ENCODE assay signal across 24 cellular contexts in the genomic region with DNA sequence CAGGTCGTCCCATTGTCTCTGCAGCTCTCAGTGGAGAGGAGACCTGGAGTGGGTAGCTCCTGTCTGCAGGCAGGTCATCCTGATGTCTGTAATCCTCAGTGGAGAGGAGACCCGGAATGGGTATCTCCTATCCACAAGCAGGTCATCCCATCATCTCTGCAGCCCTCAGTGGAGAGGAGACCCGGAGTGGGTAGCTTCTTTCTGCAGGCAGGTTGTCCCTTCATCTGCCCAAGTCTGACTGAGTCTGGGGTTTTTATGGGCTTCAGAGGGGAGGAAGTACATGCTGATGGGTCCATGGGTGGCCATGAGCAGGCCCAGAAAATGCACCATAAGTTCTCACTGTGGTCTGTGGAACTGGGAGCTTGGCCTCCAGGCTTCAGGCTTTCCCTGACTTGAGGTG.
"Had no signal": no experiment of that assay in that cellular context is flagged by ENCODE, and none has a peak within 500 bp of the region (broad histone marks: within the 10 kb centered on the region; RNA-seq: fewer than 3 reads in every experiment).

No MANE protein-coding gene starts in this region.

- H3K36me3 ChIP-seq: uterus had no signal

- H3K27me3 Mint-ChIP-seq: naive B cell had no signal

- H3K4me1 Mint-ChIP-seq: naive B cell; stimulated activated effector memory CD8-positive, alpha-beta T cell treated with anti-CD3 and anti-CD28 coated beads, Interleukin-12 subunit alpha, Interleukin-12 subunit beta, amount 100 ng/mL, for 72 hours had no signal

- H3K4me3 ChIP-seq: esophagus squamous epithelium, gastroesophageal sphincter, lung, psoas muscle, right lobe of liver, suprapubic skin, thyroid gland, upper lobe of left lung, uterus had no signal

- ATAC-seq: gastroesophageal sphincter; left colon; left ventricle myocardium superior; psoas muscle; stimulated activated effector memory CD8-positive, alpha-beta T cell treated with anti-CD3 and anti-CD28 coated beads, Interleukin-12 subunit alpha, Interleukin-12 subunit beta, amount 100 ng/mL, for 72 hours; stimulated activated naive CD8-positive, alpha-beta T cell treated with anti-CD3 and anti-CD28 coated beads, Interleukin-15, Interleukin-2, amounts not matched to agents 100 U/mL and 50 U/mL, for 24 hours had no signal

- H3K27me3 ChIP-seq: esophagus squamous epithelium, gastroesophageal sphincter, right lobe of liver, suprapubic skin, thyroid gland, upper lobe of left lung, uterus had no signal

- H3K27ac ChIP-seq: epithelial cell of prostate, esophagus squamous epithelium, gastroesophageal sphincter, psoas muscle, right lobe of liver, suprapubic skin, upper lobe of left lung had no signal

- H3K4me3 Mint-ChIP-seq: naive B cell; nephron; stimulated activated effector memory CD8-positive, alpha-beta T cell treated with anti-CD3 and anti-CD28 coated beads, Interleukin-12 subunit alpha, Interleukin-12 subunit beta, amount 100 ng/mL, for 72 hours had no signal

- H3K27ac Mint-ChIP-seq: naive B cell; nephron; stimulated activated effector memory CD8-positive, alpha-beta T cell treated with anti-CD3 and anti-CD28 coated beads, Interleukin-12 subunit alpha, Interleukin-12 subunit beta, amount 100 ng/mL, for 72 hours had no signal

- H3K9me3 ChIP-seq: esophagus squamous epithelium, gastroesophageal sphincter, psoas muscle, right lobe of liver, suprapubic skin, thyroid gland, upper lobe of left lung, uterus had no signal

- H3K4me1 ChIP-seq: psoas muscle, right lobe of liver, suprapubic skin, upper lobe of left lung, uterus had no signal

- DNase-seq: cortex of kidney; effector memory CD4-positive, alpha-beta T cell; esophagus squamous epithelium; foreskin fibroblast; kidney; left colon; left ventricle myocardium superior; mesenchymal stem cell; naive B cell; psoas muscle; retina; right lobe of liver; stimulated activated CD4-positive, alpha-beta T cell treated with anti-CD3 and anti-CD28 coated beads, Interleukin-4, amount 100 ng/mL, for 1 hour; stimulated activated CD8-positive, alpha-beta memory T cell treated with anti-CD3 and anti-CD28 coated beads, Interleukin-4, amount 100 ng/mL, for 48 hours; stimulated activated naive CD8-positive, alpha-beta T cell treated with anti-CD3 and anti-CD28 coated beads, Interleukin-15, Interleukin-2, amounts not matched to agents 100 U/mL and 50 U/mL, for 24 hours; thyroid gland; uterus had no signal
